ENCODE assay signal across 9 cellular contexts in the genomic region with DNA sequence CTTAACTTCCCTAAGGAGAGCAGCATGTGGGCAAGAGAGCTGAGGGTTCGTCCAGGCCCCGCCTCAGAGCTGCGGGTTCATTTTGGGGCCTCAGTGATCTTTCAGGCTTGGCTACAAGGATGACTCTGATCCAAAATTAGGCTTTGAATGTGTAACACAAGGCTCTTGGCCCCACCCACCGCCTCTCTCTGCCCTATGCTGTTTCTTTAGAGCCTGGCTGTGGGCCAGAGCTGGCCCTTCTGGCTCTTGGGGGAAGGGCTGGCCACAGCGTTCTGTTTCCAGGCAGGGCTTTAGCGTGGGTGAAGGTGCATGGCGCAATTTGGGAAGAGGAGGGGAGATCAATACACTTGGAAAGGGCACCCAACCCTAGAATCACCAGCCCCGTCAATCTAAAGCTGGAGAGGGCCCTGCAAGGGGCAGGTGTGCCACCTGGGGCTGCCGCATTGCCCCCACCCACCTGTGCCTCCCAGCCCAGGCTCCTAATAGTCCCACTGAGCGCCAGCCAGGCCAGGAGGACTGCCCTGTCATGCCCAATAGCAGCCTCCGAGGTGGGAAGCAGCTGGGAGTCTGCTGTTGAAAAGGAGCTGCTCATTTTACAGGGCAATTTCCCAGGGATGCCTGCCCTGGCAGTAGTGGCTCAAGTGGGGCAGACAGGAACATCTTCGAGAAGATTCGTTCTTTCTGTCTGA.
A peak's percentile ranks its signal among the peaks of the same experiment; 100 is the strongest.
DNase-seq lines count a peak whose midpoint lies in the region; ATAC-seq and TF ChIP-seq lines count a peak whose summit lies in the region.
"Had no signal": no experiment of that assay in that cellular context is flagged by ENCODE, and none has a peak within 500 bp of the region (broad histone marks: within the 10 kb centered on the region; RNA-seq: fewer than 3 reads in every experiment).

No MANE protein-coding gene starts in this region.

- H3K4me1 Mint-ChIP-seq in activated CD8-positive, alpha-beta T cell treated with anti-CD3 and anti-CD28 coated beads for 36 hours (ENCODE audit: low read depth), result peaks cover 34% of the 10 kb centered on the region

- H3K36me3 ChIP-seq in SJSA1 (no peaks in the 10 kb centered on the region), neuronal stem cell (replicated peaks in 1 of 2; ENCODE audit: control insufficient read depth in 2 of 2, insufficient read depth in 2 of 2, low read length in 2 of 2) (no peaks in the 10 kb centered on the region)

- POLR2A ChIA-PET in activated CD8-positive, alpha-beta T cell treated with anti-CD3 and anti-CD28 coated beads for 36 hours (lab: Charles Lee), result interaction anchor here (0.8 to 1.0 kb wide), 2 partner anchors 86 to 178 kb away, joined by 3 to 4 read pairs; no protein-coding TSS in a partner anchor

- H2AK5ac ChIP-seq in neuronal stem cell (ENCODE audit: low read depth, low read length), result no peak overlapping the region

- ATAC-seq in HG03432 (IDR thresholded peaks at IDR 0.05; ENCODE audit: unreplicated experiment), result no peak
- no peak for ATAC-seq in activated CD8-positive, alpha-beta T cell treated with anti-CD3 and anti-CD28 coated beads for 36 hours

- H3K27ac ChIP-seq in SJSA1 (peak overlapping the region; percentile 60), neuronal stem cell (replicated peaks; ENCODE audit: low read length) (peak overlapping the region; percentile 98)

- H3K23ac ChIP-seq in neuronal stem cell (ENCODE audit: low read depth, low read length, poor library complexity), result no peak overlapping the region

- H2BK5ac ChIP-seq in neuronal stem cell (ENCODE audit: low read length), result peak overlapping the region; percentile 76

- no CpG with 5 or more reads among the region's 13 CpGs for WGBS in neuronal stem cell (ENCODE audit: extremely low coverage in 2 of 2, insufficient read length in 2 of 2, insufficient replicate concordance in 1 of 2), 2 donors

- H3K27me3 ChIP-seq in SJSA1 (replicated peaks) (no peaks in the 10 kb centered on the region), neuronal stem cell (ENCODE audit: control insufficient read depth in 3 of 3, insufficient read depth in 3 of 3, low read depth in 1 of 3, low read length in 3 of 3) (no peaks in the 10 kb centered on the region)

- H3K27ac Mint-ChIP-seq in activated CD8-positive, alpha-beta T cell treated with anti-CD3 and anti-CD28 coated beads for 36 hours, result no peak overlapping the region

- H3K36me3 Mint-ChIP-seq in activated CD8-positive, alpha-beta T cell treated with anti-CD3 and anti-CD28 coated beads for 36 hours (ENCODE audit: low read depth), result no peaks in the 10 kb centered on the region

- no peak overlapping the region for H4K91ac ChIP-seq in neuronal stem cell (ENCODE audit: low read depth, low read length, poor library complexity)

- H3K4me3 ChIP-seq in AG10803 (ENCODE audit: low read length) (peak overlapping the region; percentile 47), SJSA1 (no peak overlapping the region), neuronal stem cell (ENCODE audit: low read length in 2 of 2) (peak overlapping the region in 1 of 2 donors; percentile 39)

- peak overlapping the region; percentile 49 for H2BK120ac ChIP-seq in neuronal stem cell (ENCODE audit: low read depth, low read length)

- no peak overlapping the region for H3K4me3 Mint-ChIP-seq in activated CD8-positive, alpha-beta T cell treated with anti-CD3 and anti-CD28 coated beads for 36 hours

- no peak overlapping the region for H4K8ac ChIP-seq in neuronal stem cell (ENCODE audit: low read depth, low read length)

- no peak overlapping the region for H3K4me2 ChIP-seq in neuronal stem cell (ENCODE audit: insufficient read depth, low read length, poor library complexity, severe bottlenecking)

- H3K18ac ChIP-seq in neuronal stem cell (ENCODE audit: low read length), result peak overlapping the region; percentile 95

- no peaks in the 10 kb centered on the region for H3K79me1 ChIP-seq in neuronal stem cell (ENCODE audit: low read depth, low read length)

- H3K4me1 ChIP-seq in SJSA1 (replicated peaks) (peaks cover 32% of the 10 kb centered on the region), neuronal stem cell (ENCODE audit: control insufficient read depth in 2 of 2, insufficient read depth in 1 of 2, low read depth in 1 of 2, low read length in 2 of 2) (peaks cover 30 to 36% of the 10 kb centered on the region in 2 donors)

- H2BK15ac ChIP-seq in neuronal stem cell (ENCODE audit: low read length), result peak overlapping the region; percentile 56

- H3K9ac ChIP-seq in neuronal stem cell (ENCODE audit: low read depth, low read length, poor library complexity), result no peak overlapping the region

- TF ChIP-seq CTCF in AG10803 (conservative IDR thresholded peaks at IDR 0.05; ENCODE audit: low read length), result no peak
- TF ChIP-seq CTCF in activated CD8-positive, alpha-beta T cell treated with anti-CD3 and anti-CD28 coated beads for 36 hours (IDR thresholded peaks at IDR 0.05), result no peak

- H2BK12ac ChIP-seq in neuronal stem cell (ENCODE audit: low read length), result peak overlapping the region; percentile 1

- DNase-seq in AG10803 (ENCODE audit: low read depth) (peak; percentile 91), NCI-H1092 (lab: John Stamatoyannopoulos, UW) (peak; percentile 96), SJSA1 (ENCODE audit: low read depth in 1 of 2, low spot score in 2 of 2) (peak in 1 of 2 experiments; percentile 68), fibroblast of gingiva (ENCODE audit: low read depth) (peak; percentile 97), neuronal stem cell (ENCODE audit: low spot score) (peak; percentile 39), LoVo (ENCODE audit: low spot score) (no peak)
- DNase-seq in activated CD8-positive, alpha-beta T cell treated with anti-CD3 and anti-CD28 coated beads for 36 hours, result no peak
- DNase-seq: DND-41 had no signal

- no peaks in the 10 kb centered on the region for H3K9me3 Mint-ChIP-seq in activated CD8-positive, alpha-beta T cell treated with anti-CD3 and anti-CD28 coated beads for 36 hours

- H3K9me3 ChIP-seq in SJSA1 (replicated peaks) (no peaks in the 10 kb centered on the region), neuronal stem cell (replicated peaks in 1 of 2; ENCODE audit: control insufficient read depth in 2 of 2, insufficient read depth in 1 of 2, low read depth in 1 of 2, low read length in 2 of 2) (no peaks in the 10 kb centered on the region)

- H3K14ac ChIP-seq in neuronal stem cell (ENCODE audit: low read length), result peak overlapping the region; percentile 59

- H3K4ac ChIP-seq in neuronal stem cell (ENCODE audit: low read length), result no peak overlapping the region

- peaks cover 9% of the 10 kb centered on the region for H3K27me3 Mint-ChIP-seq in activated CD8-positive, alpha-beta T cell treated with anti-CD3 and anti-CD28 coated beads for 36 hours

- CTCF ChIA-PET in activated CD8-positive, alpha-beta T cell treated with anti-CD3 and anti-CD28 coated beads for 36 hours (lab: Charles Lee), result interaction anchor here (1.5 to 2.4 kb wide), 2 partner anchors 10 to 14 kb away, joined by 5 to 8 read pairs; no protein-coding TSS in a partner anchor

- intact Hi-C loops in activated CD8-positive, alpha-beta T cell treated with anti-CD3 and anti-CD28 coated beads for 36 hours (cut with micrococcal nuclease), result no loop called here

- peak overlapping the region; percentile 78 for H2AFZ ChIP-seq in neuronal stem cell (ENCODE audit: low read length)

Comparison
In these comparisons a context has a peak if more than half of its experiments do, and no peak if none do; other contexts are left out.
1. DNase-seq: peak in AG10803 (single experiment), NCI-H1092 (single experiment), fibroblast of gingiva (single experiment) and neuronal stem cell (single experiment); none in activated CD8-positive, alpha-beta T cell treated with anti-CD3 and anti-CD28 coated beads for 36 hours (single experiment) and LoVo (single experiment).